In the genomic region with DNA sequence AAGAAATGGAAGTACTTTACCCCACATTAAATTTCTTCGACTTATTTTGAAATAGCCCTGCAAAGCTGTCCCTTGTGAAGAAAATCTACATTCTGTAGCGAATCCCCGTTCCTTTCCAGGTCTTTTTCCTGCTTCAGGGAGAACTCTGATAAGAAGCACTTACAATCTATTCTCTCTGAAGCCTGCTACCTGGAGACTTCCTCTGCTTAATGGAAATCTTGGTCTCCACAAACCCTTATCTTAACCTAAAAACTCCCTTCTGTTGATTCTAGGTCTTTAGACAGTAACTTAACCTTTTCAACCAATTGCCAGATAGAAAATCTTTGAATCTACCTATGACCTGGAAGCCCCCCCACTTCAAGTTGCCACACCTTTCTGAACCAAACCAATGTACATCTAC, we compare ENCODE assay signal across 16 cellular contexts. TPM values are rescaled to one million over a fixed set of nuclear protein-coding genes. Genes with fewer than 3 reads are reported as not detected.
DNase-seq lines count a peak whose midpoint lies in the region; ATAC-seq and TF ChIP-seq lines count a peak whose summit lies in the region.
"Had no signal": no experiment of that assay in that cellular context is flagged by ENCODE, and none has a peak within 500 bp of the region (broad histone marks: within the 10 kb centered on the region; RNA-seq: fewer than 3 reads in every experiment).

No MANE protein-coding gene starts in this region.

- DNase-seq in left ventricle myocardium inferior (no peak), Right ventricle myocardium inferior (ENCODE audit: missing footprints) (no peak), prostate gland (ENCODE audit: low spot score) (no peak), T1000 (lab: John Stamatoyannopoulos, UW) (no peak), suprapubic skin (ENCODE audit: low spot score in 2 of 2) (no peak)
- DNase-seq in activated T-helper 2 cell treated with anti-CD3 and anti-CD28 coated beads, Interferon-gamma antibody, Interleukin-2, Interleukin-4, amounts not matched to agents 10 μg/mL and 5 μg/mL and 100 μg/mL, durations not matched to agents 14 hours and 24 hours and 36 hours (ENCODE audit: low spot score): no peak
- no peak for DNase-seq in naive thymus-derived CD4-positive, alpha-beta T cell
- DNase-seq: body of pancreas, DMS 273 treated with DMSO at 0.1 percent for 48 hours, dorsolateral prefrontal cortex, H7, NCI-H1417 had no signal

- TF ChIP-seq POLR2A in prostate gland (IDR thresholded peaks at IDR 0.05) (no peak), suprapubic skin (IDR thresholded peaks at IDR 0.05) (no peak)

- peaks cover 4% of the 10 kb centered on the region for H3K9me3 Mint-ChIP-seq in activated T-helper 2 cell treated with anti-CD3 and anti-CD28 coated beads, Interferon-gamma antibody, Interleukin-2, Interleukin-4, amounts not matched to agents 10 μg/mL and 5 μg/mL and 100 μg/mL, durations not matched to agents 14 hours and 24 hours and 36 hours
- no peaks in the 10 kb centered on the region for H3K9me3 Mint-ChIP-seq in naive thymus-derived CD4-positive, alpha-beta T cell

- WGBS in prostate gland: 97% methylated on average over 3 of the region's 3 CpGs
- WGBS in suprapubic skin: 94% methylated on average over 3 of the region's 3 CpGs

- TF ChIP-seq CTCF in left ventricle myocardium inferior (IDR thresholded peaks at IDR 0.05; ENCODE audit: borderline replicate concordance) (no peak), prostate gland (IDR thresholded peaks at IDR 0.05) (no peak), suprapubic skin (IDR thresholded peaks at IDR 0.05) (no peak)

- H3K27me3 Mint-ChIP-seq in activated T-helper 2 cell treated with anti-CD3 and anti-CD28 coated beads, Interferon-gamma antibody, Interleukin-2, Interleukin-4, amounts not matched to agents 10 μg/mL and 5 μg/mL and 100 μg/mL, durations not matched to agents 14 hours and 24 hours and 36 hours (ENCODE audit: low read depth): no peaks in the 10 kb centered on the region
- no peaks in the 10 kb centered on the region for H3K27me3 Mint-ChIP-seq in naive thymus-derived CD4-positive, alpha-beta T cell

- H3K9me3 ChIP-seq in left ventricle myocardium inferior (replicated peaks): no peaks in the 10 kb centered on the region
- H3K9me3 ChIP-seq in naive thymus-derived CD4-positive, alpha-beta T cell (ENCODE audit: control insufficient read depth in 2 of 3, low read length in 3 of 3): no peaks in the 10 kb centered on the region
- H3K9me3 ChIP-seq in prostate gland: no peaks in the 10 kb centered on the region
- H3K9me3 ChIP-seq in suprapubic skin: no peaks in the 10 kb centered on the region
- H3K9me3 ChIP-seq: body of pancreas, right atrium auricular region had no signal

- no peak overlapping the region for H3K4me3 ChIP-seq in left ventricle myocardium inferior
- H3K4me3 ChIP-seq in naive thymus-derived CD4-positive, alpha-beta T cell (ENCODE audit: low read length): no peak overlapping the region
- no peak overlapping the region for H3K4me3 ChIP-seq in prostate gland
- no peak overlapping the region for H3K4me3 ChIP-seq in suprapubic skin
- H3K4me3 ChIP-seq: body of pancreas, right atrium auricular region had no signal

- POLR2A ChIA-PET in naive thymus-derived CD4-positive, alpha-beta T cell (lab: Charles Lee): no interaction called here

- peaks cover 30% of the 10 kb centered on the region for H3K4me1 Mint-ChIP-seq in activated T-helper 2 cell treated with anti-CD3 and anti-CD28 coated beads, Interferon-gamma antibody, Interleukin-2, Interleukin-4, amounts not matched to agents 10 μg/mL and 5 μg/mL and 100 μg/mL, durations not matched to agents 14 hours and 24 hours and 36 hours (ENCODE audit: low read depth)
- H3K4me1 Mint-ChIP-seq in naive thymus-derived CD4-positive, alpha-beta T cell: peaks cover 24 to 43% (median 37%) of the 10 kb centered on the region in 7 donors

- peaks cover 39% of the 10 kb centered on the region for H3K4me1 ChIP-seq in left ventricle myocardium inferior
- peaks cover 16 to 25% of the 10 kb centered on the region in 2 donors for H3K4me1 ChIP-seq in naive thymus-derived CD4-positive, alpha-beta T cell (ENCODE audit: control insufficient read depth in 2 of 2, insufficient read depth in 2 of 2, low read length in 2 of 2)
- H3K4me1 ChIP-seq in prostate gland (replicated peaks): peaks cover 14% of the 10 kb centered on the region
- H3K4me1 ChIP-seq in suprapubic skin: peaks cover 35% of the 10 kb centered on the region

- H3K36me3 Mint-ChIP-seq in activated T-helper 2 cell treated with anti-CD3 and anti-CD28 coated beads, Interferon-gamma antibody, Interleukin-2, Interleukin-4, amounts not matched to agents 10 μg/mL and 5 μg/mL and 100 μg/mL, durations not matched to agents 14 hours and 24 hours and 36 hours (ENCODE audit: low read depth): peaks cover 31% of the 10 kb centered on the region
- H3K36me3 Mint-ChIP-seq in naive thymus-derived CD4-positive, alpha-beta T cell: peaks cover 0 to 25% (median 0%) of the 10 kb centered on the region in 5 donors

- H3K27ac ChIP-seq in left ventricle myocardium inferior (replicated peaks): peak overlapping the region; percentile 93
- no peak overlapping the region for H3K27ac ChIP-seq in naive thymus-derived CD4-positive, alpha-beta T cell (ENCODE audit: low read depth, low read length)
- no peak overlapping the region for H3K27ac ChIP-seq in prostate gland
- H3K27ac ChIP-seq in suprapubic skin: no peak overlapping the region

- TF ChIP-seq EP300 in suprapubic skin (IDR thresholded peaks at IDR 0.05): no peak

- intact Hi-C loops in left ventricle myocardium inferior (cut with micrococcal nuclease): no loop called here
- intact Hi-C loops in Right ventricle myocardium inferior (cut with DNase I): loop anchor here (5.0 kb wide), 1 partner anchor 35 kb away; a partner anchor contains a TSS
- intact Hi-C loops in activated T-helper 2 cell treated with anti-CD3 and anti-CD28 coated beads, Interferon-gamma antibody, Interleukin-2, Interleukin-4, amounts not matched to agents 10 μg/mL and 5 μg/mL and 100 μg/mL, durations not matched to agents 14 hours and 24 hours and 36 hours (cut with micrococcal nuclease): no loop called here
- intact Hi-C loops in naive thymus-derived CD4-positive, alpha-beta T cell (cut with micrococcal nuclease): loop anchor here in 1 of 2 donors (10.0 kb wide), 1 partner anchor 417 kb away; a partner anchor contains a TSS
- intact Hi-C loops in prostate gland (cut with DNase I): no loop called here

- CTCF ChIA-PET in naive thymus-derived CD4-positive, alpha-beta T cell (lab: Charles Lee): no interaction called here

- no peaks in the 10 kb centered on the region for H3K27me3 ChIP-seq in left ventricle myocardium inferior (ENCODE audit: low read depth)
- no peaks in the 10 kb centered on the region for H3K27me3 ChIP-seq in naive thymus-derived CD4-positive, alpha-beta T cell (ENCODE audit: control insufficient read depth in 2 of 2, insufficient read depth in 2 of 2, low read length in 2 of 2)
- no peaks in the 10 kb centered on the region for H3K27me3 ChIP-seq in prostate gland (replicated peaks; ENCODE audit: insufficient read depth)
- no peaks in the 10 kb centered on the region for H3K27me3 ChIP-seq in suprapubic skin
- H3K27me3 ChIP-seq: body of pancreas, dorsolateral prefrontal cortex, right atrium auricular region had no signal

- H3K4me3 Mint-ChIP-seq in activated T-helper 2 cell treated with anti-CD3 and anti-CD28 coated beads, Interferon-gamma antibody, Interleukin-2, Interleukin-4, amounts not matched to agents 10 μg/mL and 5 μg/mL and 100 μg/mL, durations not matched to agents 14 hours and 24 hours and 36 hours (ENCODE audit: low read depth): peak overlapping the region; percentile 18
- peak overlapping the region; percentile 20 to 98 (median 54) for H3K4me3 Mint-ChIP-seq in naive thymus-derived CD4-positive, alpha-beta T cell

- peak overlapping the region; percentile 92 for H3K27ac Mint-ChIP-seq in activated T-helper 2 cell treated with anti-CD3 and anti-CD28 coated beads, Interferon-gamma antibody, Interleukin-2, Interleukin-4, amounts not matched to agents 10 μg/mL and 5 μg/mL and 100 μg/mL, durations not matched to agents 14 hours and 24 hours and 36 hours
- H3K27ac Mint-ChIP-seq in naive thymus-derived CD4-positive, alpha-beta T cell: peak overlapping the region; percentile 25 to 99 (median 96)

- ATAC-seq in Right ventricle myocardium inferior (no peak), GM18520 (IDR thresholded peaks at IDR 0.05; ENCODE audit: unreplicated experiment) (no peak)
- no peak for ATAC-seq in naive thymus-derived CD4-positive, alpha-beta T cell
- ATAC-seq: activated CD4-positive, CD25-positive, alpha-beta regulatory T cell treated with anti-CD3 and anti-CD28 coated beads, Interleukin-2, amount 50 U/mL, for 24 hours; body of pancreas; esophagus mucosa had no signal

- H3K36me3 ChIP-seq in left ventricle myocardium inferior (no peaks in the 10 kb centered on the region), prostate gland (no peaks in the 10 kb centered on the region), suprapubic skin (no peaks in the 10 kb centered on the region)
- H3K36me3 ChIP-seq in naive thymus-derived CD4-positive, alpha-beta T cell (ENCODE audit: control insufficient read depth in 2 of 3, insufficient read depth in 3 of 3, low read length in 3 of 3): peaks cover 0 to 6% (median 0%) of the 10 kb centered on the region in 3 experiments
- H3K36me3 ChIP-seq: right atrium auricular region had no signal

RNA-seq across cellular contexts. Expression of a gene that starts 1.6 kb away (rescaled TPM):
- total RNA-seq in left ventricle myocardium inferior (23.8 TPM), Right ventricle myocardium inferior (29.4 TPM), prostate gland (10 to 100 TPM; 74.3 to 81.8 TPM), suprapubic skin (10 to 100 TPM; 36.4 to 53.1 (median 45.6) TPM)
- total RNA-seq in activated T-helper 2 cell treated with anti-CD3 and anti-CD28 coated beads, Interferon-gamma antibody, Interleukin-2, Interleukin-4, amounts not matched to agents 10 μg/mL and 5 μg/mL and 100 μg/mL, durations not matched to agents 14 hours and 24 hours and 36 hours: 252 and 265 TPM in 2 replicates
- total RNA-seq in naive thymus-derived CD4-positive, alpha-beta T cell: 100 to 1,000 TPM; 112 to 385 (median 199) TPM
- 100 to 1,000 TPM; 168 to 178 TPM for polyA plus RNA-seq in naive thymus-derived CD4-positive, alpha-beta T cell

RNA-seq across cellular contexts. Expression of a gene that starts 6.4 kb away (rescaled TPM):
- total RNA-seq in left ventricle myocardium inferior (69.2 TPM), Right ventricle myocardium inferior (72.7 TPM), prostate gland (10 to 100 TPM; 38.4 to 68.1 TPM), suprapubic skin (100 to 1,000 TPM in 1 of 4 donors, 10 to 100 TPM in 3; 37.6 to 105 (median 44.7) TPM)
- total RNA-seq in activated T-helper 2 cell treated with anti-CD3 and anti-CD28 coated beads, Interferon-gamma antibody, Interleukin-2, Interleukin-4, amounts not matched to agents 10 μg/mL and 5 μg/mL and 100 μg/mL, durations not matched to agents 14 hours and 24 hours and 36 hours: 114 and 123 TPM in 2 replicates
- 100 to 1,000 TPM in 1 of 5 experiments, 10 to 100 TPM in 4; 59.8 to 188 (median 67.1) TPM for total RNA-seq in naive thymus-derived CD4-positive, alpha-beta T cell
- 100 to 1,000 TPM; 102 to 103 TPM for polyA plus RNA-seq in naive thymus-derived CD4-positive, alpha-beta T cell

RNA-seq across cellular contexts. Expression of a gene that starts 33.8 kb away (rescaled TPM):
- 28.0 TPM for total RNA-seq in left ventricle myocardium inferior
- 23.5 TPM for total RNA-seq in Right ventricle myocardium inferior
- 29.1 and 30.5 TPM in 2 replicates for total RNA-seq in activated T-helper 2 cell treated with anti-CD3 and anti-CD28 coated beads, Interferon-gamma antibody, Interleukin-2, Interleukin-4, amounts not matched to agents 10 μg/mL and 5 μg/mL and 100 μg/mL, durations not matched to agents 14 hours and 24 hours and 36 hours
- total RNA-seq in naive thymus-derived CD4-positive, alpha-beta T cell: 10 to 100 TPM; 21.9 to 34.6 (median 32.3) TPM
- 10 to 100 TPM; 29.7 to 42.1 TPM for polyA plus RNA-seq in naive thymus-derived CD4-positive, alpha-beta T cell
- 10 to 100 TPM; 41.0 to 65.8 TPM for total RNA-seq in prostate gland
- 10 to 100 TPM; 13.0 to 33.5 (median 20.0) TPM for total RNA-seq in suprapubic skin

RNA-seq across cellular contexts. Expression of a gene that starts 34.0 kb away (rescaled TPM):
- total RNA-seq in left ventricle myocardium inferior: 14.1 TPM
- total RNA-seq in Right ventricle myocardium inferior: 14.4 TPM
- total RNA-seq in activated T-helper 2 cell treated with anti-CD3 and anti-CD28 coated beads, Interferon-gamma antibody, Interleukin-2, Interleukin-4, amounts not matched to agents 10 μg/mL and 5 μg/mL and 100 μg/mL, durations not matched to agents 14 hours and 24 hours and 36 hours: 36.6 and 36.7 TPM in 2 replicates
- total RNA-seq in naive thymus-derived CD4-positive, alpha-beta T cell: 100 to 1,000 TPM in 2 of 5 experiments, 10 to 100 TPM in 3; 62.7 to 153 (median 66.9) TPM
- polyA plus RNA-seq in naive thymus-derived CD4-positive, alpha-beta T cell: 10 to 100 TPM; 12.5 to 18.1 TPM
- 100 to 1,000 TPM in 1 of 2 donors, 10 to 100 TPM in 1; 76.1 to 145 TPM for total RNA-seq in prostate gland
- 10 to 100 TPM; 28.1 to 84.6 (median 33.4) TPM for total RNA-seq in suprapubic skin
